In the genomic region with DNA sequence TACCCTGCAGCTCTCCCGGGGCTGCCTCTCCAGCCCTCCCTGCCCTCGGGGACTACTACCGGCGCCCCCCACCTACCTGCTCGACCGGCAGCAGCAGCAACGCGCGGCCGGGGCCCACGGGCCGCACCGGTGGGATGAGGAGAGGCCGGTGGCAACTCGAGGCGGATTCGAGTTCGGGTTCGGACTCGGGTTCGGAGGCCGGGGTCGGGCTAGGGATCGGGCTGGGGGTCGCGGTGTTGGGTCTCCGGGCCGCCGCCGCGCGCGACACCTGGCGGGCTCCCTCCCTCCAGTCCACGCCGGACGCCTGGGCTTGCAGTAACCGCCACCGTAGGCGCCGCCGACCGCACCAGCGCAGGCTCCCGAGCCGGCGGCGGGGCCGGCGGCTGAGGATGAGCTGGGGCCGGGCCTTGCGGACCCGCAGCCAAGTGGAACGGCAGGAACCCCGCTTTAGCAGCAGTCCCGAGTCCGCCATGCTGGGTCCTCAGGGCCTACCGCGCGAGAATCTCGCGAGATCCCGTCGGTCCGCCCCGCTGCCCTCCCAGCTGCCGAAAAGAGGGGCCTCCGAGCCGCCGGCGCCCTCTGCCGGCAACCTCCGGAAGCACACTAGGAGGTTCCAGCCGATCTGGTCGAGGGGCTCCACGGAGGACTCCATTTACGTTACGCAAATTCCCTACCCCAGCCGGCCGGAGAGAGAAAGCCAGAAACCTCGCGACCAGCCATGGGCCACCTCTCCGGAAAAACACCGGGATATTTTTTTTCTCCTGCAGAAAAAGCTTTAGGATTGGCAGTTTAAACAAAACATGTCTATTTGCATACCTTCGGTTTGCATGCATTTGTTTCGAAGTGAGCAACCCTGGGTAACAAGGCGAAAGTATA, we compare ENCODE assay signal across 8 cellular contexts. TPM values are rescaled to one million over a fixed set of nuclear protein-coding genes. Genes with fewer than 3 reads are reported as not detected.
DNase-seq lines count a peak whose midpoint lies in the region; ATAC-seq and TF ChIP-seq lines count a peak whose summit lies in the region.

A gene (minus strand): TSS at position 483 of the 876 bp plus-strand sequence. CDS start 11 bp downstream, at position 472.

- H3K4me3 Mint-ChIP-seq in IgD-negative memory B cell = peak within 1 kb of the TSS; percentile 83 to 97 (median 95)

- H3F3A ChIP-seq in PC-3 (ENCODE audit: low read length, unreplicated experiment) = no peaks in the 10 kb centered on the region

- intact Hi-C loops in PC-3 (cut with micrococcal nuclease) = loop anchor here (1.0 to 5.0 kb wide), 4 partner anchors 25 to 93 kb away; a partner anchor contains a TSS

- H3K27me3 ChIP-seq in PC-3 (ENCODE audit: low read length) (no peaks in the 10 kb centered on the region), esophagus (ENCODE audit: control insufficient read depth in 1 of 2, insufficient read depth in 2 of 2, low read length in 2 of 2) (no peaks in the 10 kb centered on the region), muscle layer of colon (ENCODE audit: control insufficient read depth in 1 of 2, insufficient read depth in 2 of 2, low read length in 2 of 2) (no peaks in the 10 kb centered on the region)

- no peaks in the 10 kb centered on the region for H3K9me2 ChIP-seq in PC-3 (replicated peaks; ENCODE audit: low read length)

- H3K36me3 ChIP-seq in PC-3 (ENCODE audit: low read depth, low read length) (peaks cover 16% of the 10 kb centered on the region), esophagus (ENCODE audit: control insufficient read depth in 2 of 2, insufficient read depth in 2 of 2, low read length in 1 of 2) (peaks cover 3 to 6% of the 10 kb centered on the region in 2 donors), muscle layer of colon (ENCODE audit: insufficient read depth, low read length) (peaks cover 5% of the 10 kb centered on the region)

- BruUV-seq in PC-3 (replicated peaks; lab: Mats Ljungman, UMichigan) = no TSS peak

- peak within 1 kb of the TSS; percentile 97 for H3K4me2 ChIP-seq in PC-3 (ENCODE audit: low read length)

- no peaks in the 10 kb centered on the region for H3K27me3 Mint-ChIP-seq in IgD-negative memory B cell

- H3K9ac ChIP-seq in PC-3 (ENCODE audit: low read length) (peak within 1 kb of the TSS; percentile 93), muscle layer of colon (ENCODE audit: low read length) (peak within 1 kb of the TSS; percentile 71)

- H3K4me3 ChIP-seq in PC-3 (ENCODE audit: low read length) = peak within 1 kb of the TSS; percentile 89
- peak within 1 kb of the TSS; percentile 95 to 100 for H3K4me3 ChIP-seq in esophagus (ENCODE audit: low read depth in 1 of 2, low read length in 2 of 2)
- H3K4me3 ChIP-seq in muscle layer of colon (ENCODE audit: low read depth in 1 of 2, low read length in 2 of 2) = peak within 1 kb of the TSS; percentile 80 to 84

- peak; percentile 93 for ATAC-seq in GM21529 (IDR thresholded peaks at IDR 0.05; ENCODE audit: unreplicated experiment)
- peak; percentile 96 for ATAC-seq in PC-3

- H3K27ac ChIP-seq in PC-3 (ENCODE audit: low read length) (no peak within 1 kb of the TSS), esophagus (ENCODE audit: low read depth in 2 of 2, low read length in 1 of 2) (peak within 1 kb of the TSS; percentile 8 to 59), muscle layer of colon (ENCODE audit: low read depth, low read length) (peak within 1 kb of the TSS; percentile 79)

- peak within 1 kb of the TSS; percentile 98 for H2AFZ ChIP-seq in PC-3 (ENCODE audit: low read length)

- peak; percentile 97 for TF ChIP-seq CTCF in PC-3 (conservative IDR thresholded peaks at IDR 0.05; ENCODE audit: low read depth, low read length)

- H3K9me3 ChIP-seq in PC-3 (ENCODE audit: low read length) (no peaks in the 10 kb centered on the region), esophagus (ENCODE audit: control insufficient read depth in 2 of 2, insufficient read depth in 1 of 2, low read depth in 1 of 2, low read length in 1 of 2) (no peaks in the 10 kb centered on the region), muscle layer of colon (ENCODE audit: low read length) (no peaks in the 10 kb centered on the region)

- no peaks in the 10 kb centered on the region for H3K9me3 Mint-ChIP-seq in IgD-negative memory B cell

- CTCF ChIA-PET in PC-3 (lab: Charles Lee) = interaction anchor here (0.6 to 0.8 kb wide), 3 partner anchors 33 to 361 kb away, joined by 3 to 6 read pairs (median 3); no protein-coding TSS in a partner anchor

- 1% methylated on average over 75 to 87 of the region's 87 CpGs for WGBS in esophagus, 2 donors

- peaks cover 7% of the 10 kb centered on the region for H4K20me1 ChIP-seq in PC-3 (ENCODE audit: low read length)

- H3K4me1 Mint-ChIP-seq in IgD-negative memory B cell = peaks cover 6 to 12% (median 9%) of the 10 kb centered on the region in 3 donors

- peaks cover 3% of the 10 kb centered on the region for H3K36me3 Mint-ChIP-seq in IgD-negative memory B cell

- H3K27ac Mint-ChIP-seq in IgD-negative memory B cell = peak within 1 kb of the TSS; percentile 70 to 81 (median 71)

- H3K4me1 ChIP-seq in PC-3 (ENCODE audit: insufficient read depth, low read length) = peaks cover 12% of the 10 kb centered on the region
- H3K4me1 ChIP-seq in esophagus (ENCODE audit: control insufficient read depth in 2 of 2, insufficient read depth in 2 of 2, low read length in 1 of 2) = peaks cover 0 to 10% of the 10 kb centered on the region in 2 donors
- peaks cover 16% of the 10 kb centered on the region for H3K4me1 ChIP-seq in muscle layer of colon (ENCODE audit: insufficient read depth, low read length)

- peaks cover 44% of the 10 kb centered on the region for H3K79me2 ChIP-seq in PC-3 (ENCODE audit: low read length)

- POLR2A ChIA-PET in PC-3 (lab: Charles Lee; ENCODE audit: unreplicated experiment) = interaction anchor here (0.7 kb wide), 1 partner anchor 26 kb away, joined by 7 read pairs; a partner anchor contains a TSS

- DNase-seq in DMS53 (lab: John Stamatoyannopoulos, UW) (peak; percentile 95), PC-3 (peak; percentile 98)
- peak; percentile 96 for DNase-seq in activated T-cell treated with anti-CD3 and anti-CD28 coated beads, Interleukin-2, amount 50 U/mL, for 1 hour
- peak; percentile 87 for DNase-seq in stimulated activated CD8-positive, alpha-beta memory T cell treated with anti-CD3 and anti-CD28 coated beads, Interleukin-7, amount 100 ng/mL, for 24 hours (ENCODE audit: low read depth)

RNA-seq across cellular contexts. Expression of the gene that starts here (rescaled TPM):
- polyA plus RNA-seq in IgD-negative memory B cell (18.1 TPM), esophagus (1 to 10 TPM; 3.8 to 5.7 TPM)
- total RNA-seq in PC-3 (2014; rRNA removed) = 79.1 and 102 TPM in 2 replicates
